8 cellular contexts compared by ENCODE assay signal in the genomic region with DNA sequence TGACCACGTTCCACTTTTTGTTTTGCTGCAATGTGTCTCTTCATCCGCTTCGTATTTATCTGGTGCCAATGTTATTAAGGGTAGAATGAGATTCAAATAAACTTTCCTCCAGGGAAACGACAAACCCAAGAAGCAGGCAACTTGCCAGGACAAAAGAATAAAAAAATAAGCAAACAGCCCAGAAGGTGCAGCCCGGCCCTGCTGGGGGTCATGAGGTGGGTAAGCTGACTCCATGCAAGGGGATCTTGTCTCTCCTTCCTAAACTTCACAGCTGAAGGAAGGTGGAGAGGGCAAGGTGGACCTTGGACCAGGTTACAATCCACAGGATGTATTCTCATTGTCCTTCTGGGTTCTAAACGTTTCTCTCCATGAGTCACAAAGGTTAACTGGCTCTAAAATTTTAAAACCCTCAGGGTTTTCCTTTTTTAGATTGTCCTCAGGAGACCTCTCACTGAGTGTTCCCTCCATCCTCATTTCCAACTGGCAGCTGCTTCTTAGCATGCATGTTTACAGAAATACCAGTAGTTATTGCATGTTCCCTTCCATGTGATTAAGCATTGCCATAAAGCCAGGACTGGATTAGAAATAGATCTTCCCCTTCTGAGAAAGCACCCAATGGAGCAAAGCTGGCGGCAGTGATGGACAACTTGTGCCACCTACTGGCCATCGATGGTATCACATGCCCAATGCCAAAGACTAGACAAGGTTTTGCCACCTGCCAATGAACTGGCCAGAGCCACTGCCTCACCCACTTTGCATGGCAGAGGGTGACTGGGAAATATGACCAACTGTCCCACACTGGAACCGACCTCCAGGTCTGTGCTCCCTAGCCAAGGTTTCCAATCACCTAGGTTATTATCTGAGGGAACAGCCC.
A peak's percentile ranks its signal among the peaks of the same experiment; 100 is the strongest.
DNase-seq lines count a peak whose midpoint lies in the region; ATAC-seq and TF ChIP-seq lines count a peak whose summit lies in the region.
"Not testable (repeated sequence)": the region's sequence is repeated elsewhere in the genome, so short reads cannot be mapped to it uniquely, and the experiment has no call there.

No MANE protein-coding gene starts in this region.

- not testable (repeated sequence) for H3K36me3 ChIP-seq in osteoblast (ENCODE audit: insufficient read depth, low read length)

- not testable (repeated sequence) for H3K4me1 Mint-ChIP-seq in activated CD4-positive, alpha-beta T cell treated with anti-CD3 and anti-CD28 coated beads, Interleukin-2, amount 10 ng/mL, durations not matched to agents 24 days and 14 days; chondrocyte (ENCODE audit: low read depth)

- H3K79me2 ChIP-seq in osteoblast (ENCODE audit: insufficient read depth, low read length): not testable (repeated sequence)

- TF ChIP-seq CTCF in GM12864 (IDR thresholded peaks at IDR 0.05; ENCODE audit: low read depth, low read length, missing control alignments): peak; percentile 33
- peak; percentile 77 for TF ChIP-seq CTCF in chondrocyte (IDR thresholded peaks at IDR 0.05)
- TF ChIP-seq CTCF in osteoblast (IDR thresholded peaks at IDR 0.05; ENCODE audit: extremely low read depth, low read depth, low read length): peak; percentile 45

- not testable (repeated sequence) for H3K36me3 Mint-ChIP-seq in activated CD4-positive, alpha-beta T cell treated with anti-CD3 and anti-CD28 coated beads, Interleukin-2, amount 10 ng/mL, durations not matched to agents 24 days and 14 days (ENCODE audit: low read depth); chondrocyte (ENCODE audit: low read depth)

- not testable (repeated sequence) for H3K4me3 ChIP-seq in GM12864 (ENCODE audit: low read depth, low read length); osteoblast (ENCODE audit: insufficient read depth, low read length)

- H3K27me3 ChIP-seq in osteoblast (ENCODE audit: insufficient read depth, low read length): not testable (repeated sequence)

- H4K20me1 ChIP-seq in osteoblast (ENCODE audit: insufficient read depth, low read length): not testable (repeated sequence)

- H3K27me3 Mint-ChIP-seq in activated CD4-positive, alpha-beta T cell treated with anti-CD3 and anti-CD28 coated beads, Interleukin-2, amount 10 ng/mL, durations not matched to agents 24 days and 14 days; chondrocyte (ENCODE audit: low read depth): not testable (repeated sequence)

- H3K4me1 ChIP-seq in osteoblast (ENCODE audit: insufficient read depth, low read length): not testable (repeated sequence)

- H3K4me3 Mint-ChIP-seq in activated CD4-positive, alpha-beta T cell treated with anti-CD3 and anti-CD28 coated beads, Interleukin-2, amount 10 ng/mL, durations not matched to agents 24 days and 14 days; chondrocyte (ENCODE audit: unreplicated experiment): not testable (repeated sequence)

- H2AFZ ChIP-seq in osteoblast (ENCODE audit: low read length): not testable (repeated sequence)

- not testable (repeated sequence) for H3K27ac Mint-ChIP-seq in activated CD4-positive, alpha-beta T cell treated with anti-CD3 and anti-CD28 coated beads, Interleukin-2, amount 10 ng/mL, durations not matched to agents 24 days and 14 days
- peak overlapping the region; percentile 49 for H3K27ac Mint-ChIP-seq in chondrocyte (ENCODE audit: unreplicated experiment)

- ATAC-seq in HG02759 (IDR thresholded peaks at IDR 0.05; ENCODE audit: unreplicated experiment) (peak; percentile 62), left ventricle myocardium superior (peak; percentile 91)

- not testable (repeated sequence) for H3K27ac ChIP-seq in osteoblast (ENCODE audit: low read depth, low read length)

- H3K4me2 ChIP-seq in osteoblast (ENCODE audit: insufficient read depth, low read length): not testable (repeated sequence)

- DNase-seq in A172 (ENCODE audit: low spot score): peak; percentile 46
- DNase-seq in GM12864 (ENCODE audit: low read depth); chondrocyte (ENCODE audit: low spot score); left ventricle myocardium superior; osteoblast (ENCODE audit: insufficient read length, low spot score, missing footprints): not testable (repeated sequence)
- DNase-seq in NCI-H2081 treated with DMSO at 0.1 percent for 48 hours (lab: John Stamatoyannopoulos, UW): peak; percentile 0
- peak; percentile 62 for DNase-seq in activated CD4-positive, alpha-beta T cell treated with anti-CD3 and anti-CD28 coated beads, Interleukin-2, amount 10 ng/mL, durations not matched to agents 24 days and 14 days

- not testable (repeated sequence) for H3K9me3 ChIP-seq in osteoblast (ENCODE audit: low read depth, low read length)

- intact Hi-C loops in activated CD4-positive, alpha-beta T cell treated with anti-CD3 and anti-CD28 coated beads, Interleukin-2, amount 10 ng/mL, durations not matched to agents 24 days and 14 days (cut with micrococcal nuclease); left ventricle myocardium superior (cut with micrococcal nuclease): not testable (repeated sequence)

- not testable (repeated sequence) for H3K9me3 Mint-ChIP-seq in activated CD4-positive, alpha-beta T cell treated with anti-CD3 and anti-CD28 coated beads, Interleukin-2, amount 10 ng/mL, durations not matched to agents 24 days and 14 days; chondrocyte (ENCODE audit: low read depth)
